ENCODE assay signal across 22 cellular contexts in the genomic region with DNA sequence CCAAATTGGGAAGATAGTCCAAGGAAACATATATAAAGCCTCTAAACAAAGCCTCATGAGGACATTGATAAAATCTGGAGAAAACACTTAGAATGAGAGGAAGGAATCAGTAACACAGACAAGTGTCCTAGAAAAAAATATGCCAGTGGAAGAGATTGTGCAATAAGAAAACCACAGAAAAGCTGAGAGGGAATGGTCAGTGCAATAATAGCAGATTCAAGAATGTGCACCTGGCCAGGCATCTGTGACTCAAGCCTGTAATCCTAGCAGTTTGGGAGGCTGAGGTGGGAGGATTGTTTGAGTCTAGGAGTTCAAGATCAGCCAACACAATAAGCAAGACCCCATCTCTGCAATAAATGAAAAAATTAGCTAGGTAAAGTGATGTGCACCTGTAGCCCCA.
DNase-seq lines count a peak whose midpoint lies in the region; ATAC-seq, FAIRE-seq and TF ChIP-seq lines count a peak whose summit lies in the region.
"Had no signal": no experiment of that assay in that cellular context is flagged by ENCODE, and none has a peak within 500 bp of the region (broad histone marks: within the 10 kb centered on the region; RNA-seq: fewer than 3 reads in every experiment).

No MANE protein-coding gene starts in this region.

- no peaks in the 10 kb centered on the region for H4K20me1 ChIP-seq in GM23248 (ENCODE audit: insufficient read depth)
- no peaks in the 10 kb centered on the region for H4K20me1 ChIP-seq in K562 (replicated peaks; ENCODE audit: control insufficient read depth, insufficient read depth, low read length)

- no peaks in the 10 kb centered on the region for H3K79me2 ChIP-seq in GM23248 (ENCODE audit: insufficient read depth)
- no peaks in the 10 kb centered on the region for H3K79me2 ChIP-seq in K562 (ENCODE audit: control insufficient read depth, insufficient read depth, low read length)

- intact Hi-C loops in K562 (cut with micrococcal nuclease), result no loop called here

- no peaks in the 10 kb centered on the region for H3K9me1 ChIP-seq in K562 (ENCODE audit: control insufficient read depth, insufficient read depth, low read length)

- TF ChIP-seq POLR2A in K562 (conservative IDR thresholded peaks at IDR 0.05) (no peak), Peyer's patch (IDR thresholded peaks at IDR 0.05) (no peak)

- in situ Hi-C loops in GM23248 (cut with MboI) (no loop called here), K562 (cut with MboI) (no loop called here)

- TF ChIP-seq CTCF in K562 (IDR thresholded peaks at IDR 0.05 in 2 of 3, conservative IDR thresholded peaks at IDR 0.05 in 1 of 3; ENCODE audit: insufficient read depth in 2 of 3, low read depth in 1 of 3, low read length in 3 of 3) (no peak), kidney epithelial cell (IDR thresholded peaks at IDR 0.05; ENCODE audit: insufficient read depth, low read length, poor library complexity, severe bottlenecking) (no peak), Peyer's patch (IDR thresholded peaks at IDR 0.05) (no peak)

- TF ChIP-seq RAD21 in K562 (CRISPR knock-in tag; conservative IDR thresholded peaks at IDR 0.05 in 1 of 2, IDR thresholded peaks at IDR 0.05 in 1 of 2), result no peak

- H3K36me3 ChIP-seq in GM23248 (ENCODE audit: low read depth), result no peaks in the 10 kb centered on the region
- H3K36me3 ChIP-seq in K562 (ENCODE audit: control insufficient read depth, insufficient read depth, low read length), result no peaks in the 10 kb centered on the region
- no peaks in the 10 kb centered on the region for H3K36me3 ChIP-seq in kidney epithelial cell (ENCODE audit: control insufficient read depth, insufficient read depth, low read length)
- H3K36me3 ChIP-seq in Peyer's patch, result no peaks in the 10 kb centered on the region
- H3K36me3 ChIP-seq: gastroesophageal sphincter, sigmoid colon had no signal

- no peaks in the 10 kb centered on the region for H3F3A ChIP-seq in GM23248 (ENCODE audit: insufficient read depth)

- H3K9ac ChIP-seq in GM23248 (no peak overlapping the region), K562 (ENCODE audit: insufficient read depth in 1 of 2, low read depth in 2 of 2, low read length in 2 of 2) (no peak overlapping the region)

- no TSS peak for BruUV-seq in K562 (replicated peaks; lab: Mats Ljungman, UMichigan)

- no peak for FAIRE-seq in K562 (lab: Jason Lieb, UNC)
- FAIRE-seq: colon had no signal

- H3K27ac ChIP-seq in GM23248 (no peak overlapping the region), K562 (ENCODE audit: extremely low read depth, low read depth, low read length) (no peak overlapping the region), Peyer's patch (no peak overlapping the region)
- H3K27ac ChIP-seq: gastroesophageal sphincter, sigmoid colon had no signal

- ATAC-seq in K562 (no peak), HG03025 (IDR thresholded peaks at IDR 0.05; ENCODE audit: low FRiP score, unreplicated experiment) (no peak), GM18517 (IDR thresholded peaks at IDR 0.05; ENCODE audit: unreplicated experiment) (no peak)
- ATAC-seq: gastroesophageal sphincter, T-helper 17 cell had no signal

- CTCF ChIA-PET in K562 (lab: Yijun Ruan, JAX; ENCODE audit: low intra/inter-chr PET ratio), result no interaction called here

- H3K9me3 ChIP-seq in GM23248 (ENCODE audit: low read depth) (no peaks in the 10 kb centered on the region), K562 (replicated peaks; ENCODE audit: control insufficient read depth, insufficient read depth, low read depth, low read length) (no peaks in the 10 kb centered on the region), Peyer's patch (no peaks in the 10 kb centered on the region)
- H3K9me3 ChIP-seq: gastroesophageal sphincter had no signal

- H3K4me2 ChIP-seq in GM23248 (ENCODE audit: unreplicated experiment) (no peak overlapping the region), K562 (ENCODE audit: insufficient read depth, low read length) (no peak overlapping the region)

- H3K4me1 ChIP-seq in GM23248 (ENCODE audit: insufficient read depth), result no peaks in the 10 kb centered on the region
- no peaks in the 10 kb centered on the region for H3K4me1 ChIP-seq in K562 (replicated peaks in 1 of 2; ENCODE audit: control insufficient read depth in 2 of 2, insufficient read depth in 2 of 2, low read length in 2 of 2)
- H3K4me1 ChIP-seq in Peyer's patch, result no peaks in the 10 kb centered on the region
- H3K4me1 ChIP-seq: gastroesophageal sphincter, sigmoid colon had no signal

- H2AFZ ChIP-seq in GM23248 (no peak overlapping the region), K562 (ENCODE audit: low read depth, low read length) (no peak overlapping the region)

- peak; percentile 0 for DNase-seq in GM23248
- peak; percentile 73 for DNase-seq in NCI-H226
- no peak for DNase-seq in K562 (ENCODE audit: extremely low read depth in 1 of 4, low spot score in 3 of 4)
- peak; percentile 63 for DNase-seq in kidney epithelial cell (ENCODE audit: low read depth)
- DNase-seq in Peyer's patch, result no peak
- no peak for DNase-seq in NCI-H524 treated with DMSO at 0.1 percent for 48 hours (lab: John Stamatoyannopoulos, UW)
- DNase-seq: activated CD4-positive, CD25-positive, alpha-beta regulatory T cell; activated CD8-positive, alpha-beta memory T cell treated with anti-CD3 and anti-CD28 coated beads for 24 hours; CD4-positive, alpha-beta memory T cell; DND-41; KG1; NCI-H1436; NK-92 treated with Interleukin-12 subunit alpha and Interleukin-12 subunit beta, amount 100 ng/mL, for 24 hours; occipital lobe; Right ventricle myocardium superior; sigmoid colon; stimulated activated CD4-positive, alpha-beta T cell treated with anti-CD3 and anti-CD28 coated beads, Interleukin-2, amount 100 ng/mL, for 24 hours; T-helper 17 cell had no signal

- POLR2A ChIA-PET in K562 (lab: Yijun Ruan, JAX), result no interaction called here

- no peaks in the 10 kb centered on the region for H3K9me2 ChIP-seq in GM23248 (ENCODE audit: insufficient read depth)

- H3K27me3 ChIP-seq in GM23248 (replicated peaks; ENCODE audit: insufficient read depth) (no peaks in the 10 kb centered on the region), K562 (ENCODE audit: control insufficient read depth in 2 of 2, insufficient read depth in 2 of 2, low read length in 2 of 2) (no peaks in the 10 kb centered on the region), kidney epithelial cell (ENCODE audit: control insufficient read depth, insufficient read depth, low read length) (no peaks in the 10 kb centered on the region), Peyer's patch (no peaks in the 10 kb centered on the region)
- H3K27me3 ChIP-seq: gastroesophageal sphincter, sigmoid colon had no signal

- H3K4me3 ChIP-seq in GM23248 (no peak overlapping the region), K562 (no peak overlapping the region), kidney epithelial cell (ENCODE audit: low read depth, low read length) (no peak overlapping the region), Peyer's patch (no peak overlapping the region)
- H3K4me3 ChIP-seq: gastroesophageal sphincter, sigmoid colon had no signal

- no peak for TF ChIP-seq EP300 in K562 (IDR thresholded peaks at IDR 0.05; ENCODE audit: low read length)

TF ChIP-seq in K562, 482 proteins besides CTCF, POLR2A, EP300 and RAD21:
- no peak for TF ChIP-seq NR0B1 (IDR thresholded peaks at IDR 0.05; ENCODE audit: partially characterized antibody)
- no peak for TF ChIP-seq HDAC1 (IDR thresholded peaks at IDR 0.05)
- no peak for TF ChIP-seq GTF2F1 (IDR thresholded peaks at IDR 0.05; ENCODE audit: low read depth, low read length)
- no peak for TF ChIP-seq CEBPG (CRISPR knock-in tag; IDR thresholded peaks at IDR 0.05)
- 0 out of 4 replicates have a peak, but pooled peaks of 1 of the 2 experiments have one; percentile 32 for TF ChIP-seq CEBPG (tag; conservative IDR thresholded peaks at IDR 0.05 in 1 of 2, IDR thresholded peaks at IDR 0.05 in 1 of 2)
- TF ChIP-seq SNIP1 (IDR thresholded peaks at IDR 0.05; ENCODE audit: low read depth), result no peak
- TF ChIP-seq CEBPB (tag; IDR thresholded peaks at IDR 0.05), result 0 out of 2 replicates have a peak, but pooled peaks have one; percentile 12

Comparison
In these comparisons a context has a peak if more than half of its experiments do, and no peak if none do; other contexts are left out.
1. DNase-seq: peak in GM23248 (single experiment), NCI-H226 (single experiment) and kidney epithelial cell (single experiment); none in K562 (0 of 4), Peyer's patch (0 of 3) and NCI-H524 treated with DMSO at 0.1 percent for 48 hours (single experiment).